In the genomic region with DNA sequence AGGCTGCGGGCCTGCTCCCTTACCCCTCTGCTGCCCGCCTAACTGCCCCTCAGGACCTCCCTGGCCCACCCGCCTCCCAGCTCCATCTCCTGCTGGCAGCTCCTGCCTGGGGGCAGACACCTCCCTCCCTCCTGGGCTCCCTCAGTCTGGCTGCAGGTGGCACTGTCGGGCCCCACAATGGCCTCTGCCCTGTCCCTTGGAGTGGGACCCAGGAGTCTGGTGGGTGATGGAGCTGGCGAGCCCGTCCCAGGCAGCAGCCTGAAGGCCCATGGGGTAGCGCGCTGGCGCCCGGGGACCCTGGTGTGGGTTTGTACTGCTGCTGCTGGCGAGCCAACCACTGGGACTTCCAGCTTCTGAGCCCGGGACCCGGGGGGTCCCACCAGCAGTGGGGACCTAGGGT, we compare ENCODE assay signal across 20 cellular contexts.
A peak's percentile ranks its signal among the peaks of the same experiment; 100 is the strongest.
DNase-seq lines count a peak whose midpoint lies in the region; ATAC-seq and TF ChIP-seq lines count a peak whose summit lies in the region.
"Had no signal": no experiment of that assay in that cellular context is flagged by ENCODE, and none has a peak within 500 bp of the region (broad histone marks: within the 10 kb centered on the region; RNA-seq: fewer than 3 reads in every experiment).

No MANE protein-coding gene starts in this region.

- no peak overlapping the region for H3K4me3 Mint-ChIP-seq in WTC11
- H3K4me3 Mint-ChIP-seq: activated CD4-positive, alpha-beta memory T cell treated with anti-CD3 and anti-CD28 coated beads, Interleukin-2, amount 10 ng/mL, durations not matched to agents 7 days and 5 days; activated naive CD4-positive, alpha-beta T cell treated with anti-CD3 and anti-CD28 coated beads for 36 hours; activated T-cell treated with anti-CD3 and anti-CD28 coated beads, Interleukin-2, amount 50 U/mL, for 24 hours; dendritic cell treated with granulocyte-macrophage colony-stimulating factor and Interleukin-4, amounts not matched to agents 40 ng/mL and 50 ng/mL, for 4 days; T-cell had no signal

- peaks cover 15% of the 10 kb centered on the region for H3K36me3 ChIP-seq in BE2C
- H3K36me3 ChIP-seq in HCT116 (ENCODE audit: control insufficient read depth in 1 of 2, insufficient read depth in 2 of 2, low read length in 2 of 2): no peaks in the 10 kb centered on the region; a peak in 1 of 4 replicates
- peaks cover 1% of the 10 kb centered on the region for H3K36me3 ChIP-seq in kidney epithelial cell (ENCODE audit: control insufficient read depth, insufficient read depth, low read length)
- H3K36me3 ChIP-seq: uterus had no signal

- H2AFZ ChIP-seq in HCT116 (ENCODE audit: low read depth, low read length, poor library complexity, severe bottlenecking): no peak overlapping the region

- H4K20me1 ChIP-seq in HCT116 (ENCODE audit: insufficient read depth): no peaks in the 10 kb centered on the region

- H3K4me3 ChIP-seq in BE2C (ENCODE audit: low read depth, low read length) (no peak overlapping the region), HCT116 (replicated peaks in 1 of 2; ENCODE audit: low read depth in 1 of 2, low read length in 2 of 2) (no peak overlapping the region), kidney epithelial cell (ENCODE audit: low read depth, low read length) (no peak overlapping the region)
- H3K4me3 ChIP-seq: left ventricle myocardium inferior, uterus had no signal

- H3K79me2 ChIP-seq in HCT116 (ENCODE audit: insufficient read depth, low read length): no peaks in the 10 kb centered on the region

- POLR2A ChIA-PET in HCT116 (lab: Charles Lee) (no interaction called here), WTC11 (lab: Charles Lee) (interaction anchor here (1.4 kb wide), 1 partner anchor 79 kb away, joined by 3 read pairs; no protein-coding TSS in a partner anchor)

- peaks cover 10% of the 10 kb centered on the region for H3K4me1 ChIP-seq in BE2C
- H3K4me1 ChIP-seq in HCT116 (ENCODE audit: control insufficient read depth in 1 of 2, insufficient read depth in 2 of 2, low read length in 2 of 2): peaks cover 8 to 17% of the 10 kb centered on the region in 2 experiments; a peak in 3 of 4 replicates

- no peaks in the 10 kb centered on the region for H3K9me2 ChIP-seq in HCT116 (ENCODE audit: insufficient read depth)

- no peaks in the 10 kb centered on the region for H3K4me1 Mint-ChIP-seq in WTC11
- H3K4me1 Mint-ChIP-seq: activated CD4-positive, alpha-beta memory T cell treated with anti-CD3 and anti-CD28 coated beads, Interleukin-2, amount 10 ng/mL, durations not matched to agents 7 days and 5 days had no signal

- BruUV-seq in HCT116 (replicated peaks; lab: Mats Ljungman, UMichigan): no TSS peak

- H3K9me3 Mint-ChIP-seq in WTC11: no peaks in the 10 kb centered on the region
- H3K9me3 Mint-ChIP-seq: activated CD4-positive, alpha-beta memory T cell treated with anti-CD3 and anti-CD28 coated beads, Interleukin-2, amount 10 ng/mL, durations not matched to agents 7 days and 5 days; activated naive CD4-positive, alpha-beta T cell treated with anti-CD3 and anti-CD28 coated beads for 36 hours; activated T-cell treated with anti-CD3 and anti-CD28 coated beads, Interleukin-2, amount 50 U/mL, for 24 hours; dendritic cell treated with granulocyte-macrophage colony-stimulating factor and Interleukin-4, amounts not matched to agents 40 ng/mL and 50 ng/mL, for 4 days; T-cell had no signal

- H3K27ac ChIP-seq in HCT116 (ENCODE audit: low read depth, low read length): no peak overlapping the region
- H3K27ac ChIP-seq: uterus had no signal

- no peak overlapping the region for H3K27ac Mint-ChIP-seq in WTC11
- H3K27ac Mint-ChIP-seq: activated CD4-positive, alpha-beta memory T cell treated with anti-CD3 and anti-CD28 coated beads, Interleukin-2, amount 10 ng/mL, durations not matched to agents 7 days and 5 days; activated naive CD4-positive, alpha-beta T cell treated with anti-CD3 and anti-CD28 coated beads for 36 hours; activated T-cell treated with anti-CD3 and anti-CD28 coated beads, Interleukin-2, amount 50 U/mL, for 24 hours; dendritic cell treated with granulocyte-macrophage colony-stimulating factor and Interleukin-4, amounts not matched to agents 40 ng/mL and 50 ng/mL, for 4 days; T-cell had no signal

- no peak for TF ChIP-seq POLR2A in HCT116 (IDR thresholded peaks at IDR 0.05; ENCODE audit: borderline replicate concordance, extremely low read depth, insufficient read depth, insufficient read length)

- CTCF ChIA-PET in HCT116 (lab: Charles Lee) (no interaction called here), WTC11 (lab: Charles Lee) (interaction anchor here (0.6 to 4.3 kb wide), 36 partner anchors 10 to 275 kb away, joined by 3 to 65 read pairs (median 6); a partner anchor contains a TSS)

- H3K27me3 ChIP-seq in BE2C (no peaks in the 10 kb centered on the region), HCT116 (ENCODE audit: insufficient read depth, low read length) (no peaks in the 10 kb centered on the region), kidney epithelial cell (ENCODE audit: control insufficient read depth, insufficient read depth, low read length) (no peaks in the 10 kb centered on the region)
- H3K27me3 ChIP-seq: uterus had no signal

- no peak overlapping the region for H3K4me2 ChIP-seq in HCT116 (ENCODE audit: low read length)

- TF ChIP-seq RAD21 in HCT116 (IDR thresholded peaks at IDR 0.05; ENCODE audit: low read depth): peak; percentile 29; the same call in 1 of the 2 replicates

- peaks cover 4% of the 10 kb centered on the region; the same call in 1 of the 2 replicates for H3K36me3 Mint-ChIP-seq in WTC11

- no peak overlapping the region for H3K9ac ChIP-seq in HCT116 (ENCODE audit: low read length)

- ATAC-seq in HCT116 (peak; percentile 31), WTC11 (peak; percentile 43), HG03139 (IDR thresholded peaks at IDR 0.05; ENCODE audit: unreplicated experiment) (no peak)
- ATAC-seq: T-cell had no signal

- no peaks in the 10 kb centered on the region for H3K27me3 Mint-ChIP-seq in WTC11 (ENCODE audit: low read depth)
- H3K27me3 Mint-ChIP-seq: activated CD4-positive, alpha-beta memory T cell treated with anti-CD3 and anti-CD28 coated beads, Interleukin-2, amount 10 ng/mL, durations not matched to agents 7 days and 5 days; activated T-cell treated with anti-CD3 and anti-CD28 coated beads, Interleukin-2, amount 50 U/mL, for 24 hours; dendritic cell treated with granulocyte-macrophage colony-stimulating factor and Interleukin-4, amounts not matched to agents 40 ng/mL and 50 ng/mL, for 4 days; T-cell had no signal

- TF ChIP-seq CTCF in BE2C (IDR thresholded peaks at IDR 0.05; ENCODE audit: low read depth, low read length) (peak; percentile 69), HCT116 (IDR thresholded peaks at IDR 0.05 in 2 of 3, conservative IDR thresholded peaks at IDR 0.05 in 1 of 3; ENCODE audit: borderline replicate concordance in 1 of 3, insufficient read depth in 1 of 3, low read depth in 2 of 3, low read length in 2 of 3) (peak; percentile 10 to 38 (median 25); a peak in 3 of 6 replicates), WTC11 (IDR thresholded peaks at IDR 0.05) (no peak), kidney epithelial cell (IDR thresholded peaks at IDR 0.05; ENCODE audit: insufficient read depth, low read length, poor library complexity, severe bottlenecking) (peak; percentile 22)

- intact Hi-C loops in HCT116 (cut with micrococcal nuclease): loop anchor here (1.0 kb wide), 1 partner anchor 325 kb away; no protein-coding TSS in a partner anchor

- peak; percentile 76 for DNase-seq in BE2C
- no peak for DNase-seq in HCT116 (ENCODE audit: low read depth, low spot score)
- peak; percentile 56 for DNase-seq in WTC11 (ENCODE audit: low spot score)
- DNase-seq in kidney epithelial cell (ENCODE audit: low read depth): no peak
- no peak for DNase-seq in NCI-H1105 (lab: John Stamatoyannopoulos, UW)
- no peak for DNase-seq in stimulated activated naive CD4-positive, alpha-beta T cell (lab: John Stamatoyannopoulos, UW)
- DNase-seq in OCI-M1 (lab: John Stamatoyannopoulos, UW): no peak
- DNase-seq: activated CD4-positive, alpha-beta memory T cell treated with anti-CD3 and anti-CD28 coated beads, Interleukin-2, amount 10 ng/mL, durations not matched to agents 7 days and 5 days; activated naive CD4-positive, alpha-beta T cell treated with anti-CD3 and anti-CD28 coated beads for 36 hours; activated T-cell treated with anti-CD3 and anti-CD28 coated beads, Interleukin-2, amount 50 U/mL, for 24 hours; COR-L47; foreskin melanocyte; left ventricle myocardium inferior; NCI-H146; NCI-H2227 treated with DMSO at 0.1 percent for 48 hours; occipital lobe; T-cell; uterus had no signal

- RAD21 ChIA-PET in HCT116 (lab: Charles Lee; ENCODE audit: low non-redundant PET in 1 of 2, low total read pairs in 2 of 2, uncharacterized antibody in 2 of 2, unreplicated experiment in 2 of 2): no interaction called here

- H3K9me3 ChIP-seq in BE2C (no peaks in the 10 kb centered on the region), HCT116 (ENCODE audit: control insufficient read depth in 1 of 2, insufficient read depth in 1 of 2, low read depth in 1 of 2, low read length in 2 of 2) (no peaks in the 10 kb centered on the region)
- H3K9me3 ChIP-seq: left ventricle myocardium inferior, uterus had no signal

TF ChIP-seq in HCT116, 20 proteins besides CTCF, POLR2A, EP300 and RAD21 (continues in another document):
- no peak for TF ChIP-seq EZH2phosphoT487 (IDR thresholded peaks at IDR 0.05; ENCODE audit: borderline replicate concordance)
- TF ChIP-seq YY1 (IDR thresholded peaks at IDR 0.05; ENCODE audit: extremely low read depth, insufficient replicate concordance, low read depth, low read length): no peak
- TF ChIP-seq ZFX (IDR thresholded peaks at IDR 0.05): no peak
- no peak for TF ChIP-seq CBX3 (IDR thresholded peaks at IDR 0.05; ENCODE audit: low read depth)
- no peak for TF ChIP-seq ELF1 (IDR thresholded peaks at IDR 0.05; ENCODE audit: borderline replicate concordance, low read depth)
- no peak for TF ChIP-seq JUND (IDR thresholded peaks at IDR 0.05)

TF ChIP-seq in WTC11, 78 proteins besides CTCF, POLR2A, EP300 and RAD21:
- TF ChIP-seq NR3C1 (CRISPR knock-in tag; conservative IDR thresholded peaks at IDR 0.05; ENCODE audit: low read depth) (no peak), ZNF396 (CRISPR knock-in tag; IDR thresholded peaks at IDR 0.05; ENCODE audit: borderline replicate concordance) (no peak), NR2C2 (CRISPR knock-in tag; IDR thresholded peaks at IDR 0.05) (no peak), NFYB (CRISPR knock-in tag; conservative IDR thresholded peaks at IDR 0.05; ENCODE audit: low read depth) (no peak)
- TF ChIP-seq, protein P1, sequence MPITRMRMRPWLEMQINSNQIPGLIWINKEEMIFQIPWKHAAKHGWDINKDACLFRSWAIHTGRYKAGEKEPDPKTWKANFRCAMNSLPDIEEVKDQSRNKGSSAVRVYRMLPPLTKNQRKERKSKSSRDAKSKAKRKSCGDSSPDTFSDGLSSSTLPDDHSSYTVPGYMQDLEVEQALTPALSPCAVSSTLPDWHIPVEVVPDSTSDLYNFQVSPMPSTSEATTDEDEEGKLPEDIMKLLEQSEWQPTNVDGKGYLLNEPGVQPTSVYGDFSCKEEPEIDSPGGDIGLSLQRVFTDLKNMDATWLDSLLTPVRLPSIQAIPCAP (CRISPR knock-in tag; IDR thresholded peaks at IDR 0.05): no peak
TF ChIP-seq in WTC11: peak in this region for 0.

Comparison
In these comparisons a context has a peak if more than half of its experiments do, and no peak if none do; other contexts are left out.
1. DNase-seq: peak in BE2C (single experiment) and WTC11 (single experiment); none in HCT116 (single experiment), kidney epithelial cell (single experiment), NCI-H1105 (single experiment), stimulated activated naive CD4-positive, alpha-beta T cell (0 of 6) and OCI-M1 (single experiment).